ENCODE assay signal across 19 cellular contexts in genomic region chrX:3046253-3046909, GRCh38. TPM values are rescaled to one million over a fixed set of nuclear protein-coding genes. Genes with fewer than 3 reads are reported as not detected.
DNase-seq lines count a peak whose midpoint lies in the region; ATAC-seq and TF ChIP-seq lines count a peak whose summit lies in the region.
"Had no signal": no experiment of that assay in that cellular context is flagged by ENCODE, and none has a peak within 500 bp of the region (broad histone marks: within the 10 kb centered on the region; RNA-seq: fewer than 3 reads in every experiment).

No MANE protein-coding gene starts in this region.

- H3K27ac Mint-ChIP-seq in stimulated activated naive CD8-positive, alpha-beta T cell treated with anti-CD3 and anti-CD28 coated beads, Interleukin-15, Interleukin-2, amounts not matched to agents 100 ng/mL and 50 ng/mL, for 24 hours: peak overlapping the region; percentile 80

- H3K4me3 ChIP-seq in fibroblast of villous mesenchyme (ENCODE audit: low read depth, low read length): no peak overlapping the region
- H3K4me3 ChIP-seq: left ventricle myocardium inferior, upper lobe of left lung had no signal

- DNase-seq in stimulated activated naive CD8-positive, alpha-beta T cell treated with anti-CD3 and anti-CD28 coated beads, Interleukin-15, Interleukin-2, amounts not matched to agents 100 U/mL and 50 U/mL, for 24 hours: no peak
- DNase-seq in RPMI7951 (ENCODE audit: low read depth): peak; percentile 34
- DNase-seq in fibroblast of villous mesenchyme (ENCODE audit: low read depth): peak; percentile 23
- DNase-seq in GM10248 (ENCODE audit: extremely low spot score): no peak
- no peak for DNase-seq in stimulated activated CD4-positive, alpha-beta T cell treated with anti-CD3 and anti-CD28 coated beads, Interleukin-15, amount 100 ng/mL, for 24 hours
- DNase-seq in globus pallidus (ENCODE audit: low spot score): no peak
- DNase-seq: activated naive CD4-positive, alpha-beta T cell; Calu3; left ventricle myocardium inferior; naive B cell; NCI-H1092; NCI-H2171 treated with DMSO at 0.1 percent for 48 hours; NK-92 treated with Interleukin-12 subunit alpha and Interleukin-12 subunit beta, amount 100 ng/mL, for 24 hours had no signal

- no peak for ATAC-seq in stimulated activated naive CD8-positive, alpha-beta T cell treated with anti-CD3 and anti-CD28 coated beads, Interleukin-15, Interleukin-2, amounts not matched to agents 100 U/mL and 50 U/mL, for 24 hours
- no peak for ATAC-seq in GM21737 (IDR thresholded peaks at IDR 0.05; ENCODE audit: unreplicated experiment)

- H3K9me3 Mint-ChIP-seq in stimulated activated naive CD8-positive, alpha-beta T cell treated with anti-CD3 and anti-CD28 coated beads, Interleukin-15, Interleukin-2, amounts not matched to agents 100 ng/mL and 50 ng/mL, for 24 hours: no peaks in the 10 kb centered on the region
- H3K9me3 Mint-ChIP-seq: naive B cell had no signal

- H3K36me3 Mint-ChIP-seq in stimulated activated naive CD8-positive, alpha-beta T cell treated with anti-CD3 and anti-CD28 coated beads, Interleukin-15, Interleukin-2, amounts not matched to agents 100 ng/mL and 50 ng/mL, for 24 hours (ENCODE audit: low read depth): no peaks in the 10 kb centered on the region
- H3K36me3 Mint-ChIP-seq: naive B cell had no signal

- H3K4me1 Mint-ChIP-seq in stimulated activated naive CD8-positive, alpha-beta T cell treated with anti-CD3 and anti-CD28 coated beads, Interleukin-15, Interleukin-2, amounts not matched to agents 100 ng/mL and 50 ng/mL, for 24 hours (ENCODE audit: low read depth): peaks cover 5% of the 10 kb centered on the region

- no peak overlapping the region for H3K4me3 Mint-ChIP-seq in stimulated activated naive CD8-positive, alpha-beta T cell treated with anti-CD3 and anti-CD28 coated beads, Interleukin-15, Interleukin-2, amounts not matched to agents 100 ng/mL and 50 ng/mL, for 24 hours

- CTCF ChIA-PET in GM10248 (lab: Yijun Ruan, JAX): no interaction called here

- H3K27me3 Mint-ChIP-seq in stimulated activated naive CD8-positive, alpha-beta T cell treated with anti-CD3 and anti-CD28 coated beads, Interleukin-15, Interleukin-2, amounts not matched to agents 100 ng/mL and 50 ng/mL, for 24 hours: no peaks in the 10 kb centered on the region
- H3K27me3 Mint-ChIP-seq: naive B cell had no signal

- TF ChIP-seq CTCF in fibroblast of villous mesenchyme (IDR thresholded peaks at IDR 0.05; ENCODE audit: insufficient read depth, low read depth, low read length): no peak
- TF ChIP-seq CTCF in GM10248 (IDR thresholded peaks at IDR 0.05; ENCODE audit: control extremely low read depth, extremely low read depth, low read depth, missing control alignments): no peak

- POLR2A ChIA-PET in GM10248 (lab: Yijun Ruan, JAX): no interaction called here

RNA-seq across cellular contexts. Expression of gene ARSF, which starts 5.1 kb away (rescaled TPM):
- not detected in 2 replicates for total RNA-seq in RPMI7951 (2014; rRNA removed; shearing (Covaris generic))
- not detected in 2 replicates for total RNA-seq in fibroblast of villous mesenchyme
- total RNA-seq: activated CD8-positive, alpha-beta memory T cell treated with anti-CD3 and anti-CD28 coated beads for 36 hours; Calu3; H1; left ventricle myocardium inferior; SK-MEL-5; upper lobe of left lung had no signal

RNA-seq across cellular contexts. Expression of gene ARSH, which starts 40.0 kb away (rescaled TPM):
- not detected in 2 replicates for total RNA-seq in RPMI7951 (2014; rRNA removed; shearing (Covaris generic))
- total RNA-seq in fibroblast of villous mesenchyme: not detected in 2 replicates
- total RNA-seq: activated CD8-positive, alpha-beta memory T cell treated with anti-CD3 and anti-CD28 coated beads for 36 hours; Calu3; H1; left ventricle myocardium inferior; SK-MEL-5; upper lobe of left lung had no signal

Comparison
In these comparisons a context has a peak if more than half of its experiments do, and no peak if none do; other contexts are left out.
1. DNase-seq: peak in RPMI7951 (single experiment) and fibroblast of villous mesenchyme (single experiment); none in stimulated activated naive CD8-positive, alpha-beta T cell treated with anti-CD3 and anti-CD28 coated beads, Interleukin-15, Interleukin-2, amounts not matched to agents 100 U/mL and 50 U/mL, for 24 hours (single experiment), GM10248 (single experiment), stimulated activated CD4-positive, alpha-beta T cell treated with anti-CD3 and anti-CD28 coated beads, Interleukin-15, amount 100 ng/mL, for 24 hours (single experiment) and globus pallidus (single experiment).